In the genomic region with DNA sequence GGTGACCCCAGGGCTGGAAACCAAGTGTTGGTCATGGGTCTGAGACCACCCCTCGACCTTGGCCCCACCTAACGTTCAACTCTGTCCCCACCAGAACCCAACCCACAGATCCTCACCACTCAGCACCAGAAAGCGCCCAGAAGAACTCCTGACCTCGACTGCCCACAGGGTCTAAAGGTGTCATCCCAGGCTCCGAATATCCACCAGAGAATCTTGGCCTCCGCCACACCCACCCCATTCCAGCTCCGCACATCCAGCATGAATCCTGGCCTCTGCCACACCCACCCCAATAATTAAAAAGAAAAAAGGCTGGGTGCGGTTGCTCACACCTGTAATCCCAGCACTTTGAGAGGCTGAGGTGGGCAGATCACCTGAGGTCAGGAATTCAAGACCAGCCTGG, we compare ENCODE assay signal across 2 cellular contexts.
TF ChIP-seq lines count a peak whose summit lies in the region.

No MANE protein-coding gene starts in this region.

TF ChIP-seq in SK-N-SH, 30 proteins besides CTCF, POLR2A, EP300 and RAD21 (continued from another document):
- TF ChIP-seq SIN3A (IDR thresholded peaks at IDR 0.05; ENCODE audit: borderline replicate concordance, low read depth, low read length) (no peak), TEAD4 (IDR thresholded peaks at IDR 0.05; ENCODE audit: borderline replicate concordance, insufficient read depth) (no peak), YY1 (IDR thresholded peaks at IDR 0.05; ENCODE audit: low read depth) (no peak), CHD2 (IDR thresholded peaks at IDR 0.05; ENCODE audit: low read length, partially characterized antibody) (no peak), ELF1 (IDR thresholded peaks at IDR 0.05) (no peak), TAF1 (IDR thresholded peaks at IDR 0.05; ENCODE audit: borderline replicate concordance, low read depth, low read length) (no peak), POLR2AphosphoS5 (IDR thresholded peaks at IDR 0.05; ENCODE audit: low read depth, low read length) (no peak), NRF1 (IDR thresholded peaks at IDR 0.05; ENCODE audit: low read depth, low read length) (no peak), FOXJ3 (CRISPR knock-in tag; IDR thresholded peaks at IDR 0.05) (no peak), EZH2phosphoT487 (IDR thresholded peaks at IDR 0.05; ENCODE audit: borderline replicate concordance, low read depth) (no peak)
- TF ChIP-seq, protein P1, sequence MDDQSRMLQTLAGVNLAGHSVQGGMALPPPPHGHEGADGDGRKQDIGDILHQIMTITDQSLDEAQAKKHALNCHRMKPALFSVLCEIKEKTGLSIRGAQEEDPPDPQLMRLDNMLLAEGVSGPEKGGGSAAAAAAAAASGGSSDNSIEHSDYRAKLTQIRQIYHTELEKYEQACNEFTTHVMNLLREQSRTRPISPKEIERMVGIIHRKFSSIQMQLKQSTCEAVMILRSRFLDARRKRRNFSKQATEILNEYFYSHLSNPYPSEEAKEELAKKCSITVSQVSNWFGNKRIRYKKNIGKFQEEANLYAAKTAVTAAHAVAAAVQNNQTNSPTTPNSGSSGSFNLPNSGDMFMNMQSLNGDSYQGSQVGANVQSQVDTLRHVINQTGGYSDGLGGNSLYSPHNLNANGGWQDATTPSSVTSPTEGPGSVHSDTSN (IDR thresholded peaks at IDR 0.05), result no peak
- TF ChIP-seq, protein P2, sequence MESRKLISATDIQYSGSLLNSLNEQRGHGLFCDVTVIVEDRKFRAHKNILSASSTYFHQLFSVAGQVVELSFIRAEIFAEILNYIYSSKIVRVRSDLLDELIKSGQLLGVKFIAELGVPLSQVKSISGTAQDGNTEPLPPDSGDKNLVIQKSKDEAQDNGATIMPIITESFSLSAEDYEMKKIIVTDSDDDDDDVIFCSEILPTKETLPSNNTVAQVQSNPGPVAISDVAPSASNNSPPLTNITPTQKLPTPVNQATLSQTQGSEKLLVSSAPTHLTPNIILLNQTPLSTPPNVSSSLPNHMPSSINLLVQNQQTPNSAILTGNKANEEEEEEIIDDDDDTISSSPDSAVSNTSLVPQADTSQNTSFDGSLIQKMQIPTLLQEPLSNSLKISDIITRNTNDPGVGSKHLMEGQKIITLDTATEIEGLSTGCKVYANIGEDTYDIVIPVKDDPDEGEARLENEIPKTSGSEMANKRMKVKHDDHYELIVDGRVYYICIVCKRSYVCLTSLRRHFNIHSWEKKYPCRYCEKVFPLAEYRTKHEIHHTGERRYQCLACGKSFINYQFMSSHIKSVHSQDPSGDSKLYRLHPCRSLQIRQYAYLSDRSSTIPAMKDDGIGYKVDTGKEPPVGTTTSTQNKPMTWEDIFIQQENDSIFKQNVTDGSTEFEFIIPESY (IDR thresholded peaks at IDR 0.05; ENCODE audit: borderline replicate concordance, low read depth), result no peak

TF ChIP-seq in SK-N-SH treated with all-trans-retinoic acid at 6 μM for 48 hours, 23 proteins besides CTCF, POLR2A, EP300 and RAD21 (continued from another document):
- TF ChIP-seq ZNF565 (CRISPR knock-in tag; conservative IDR thresholded peaks at IDR 0.05; ENCODE audit: low read depth) (no peak), GLIS3 (CRISPR knock-in tag; IDR thresholded peaks at IDR 0.05) (no peak), ZNF70 (CRISPR knock-in tag; IDR thresholded peaks at IDR 0.05) (no peak), SNAI2 (CRISPR knock-in tag; IDR thresholded peaks at IDR 0.05) (no peak), ESRRG (CRISPR knock-in tag; IDR thresholded peaks at IDR 0.05) (no peak), PPARA (CRISPR knock-in tag; IDR thresholded peaks at IDR 0.05; ENCODE audit: borderline replicate concordance) (no peak), TSHZ2 (CRISPR knock-in tag; IDR thresholded peaks at IDR 0.05) (no peak), OSR1 (CRISPR knock-in tag; IDR thresholded peaks at IDR 0.05) (no peak), CREB5 (CRISPR knock-in tag; IDR thresholded peaks at IDR 0.05; ENCODE audit: low read depth) (no peak), RARB (CRISPR knock-in tag; IDR thresholded peaks at IDR 0.05) (no peak), BACH2 (CRISPR knock-in tag; IDR thresholded peaks at IDR 0.05; ENCODE audit: borderline replicate concordance) (no peak)
- TF ChIP-seq, protein P3, sequence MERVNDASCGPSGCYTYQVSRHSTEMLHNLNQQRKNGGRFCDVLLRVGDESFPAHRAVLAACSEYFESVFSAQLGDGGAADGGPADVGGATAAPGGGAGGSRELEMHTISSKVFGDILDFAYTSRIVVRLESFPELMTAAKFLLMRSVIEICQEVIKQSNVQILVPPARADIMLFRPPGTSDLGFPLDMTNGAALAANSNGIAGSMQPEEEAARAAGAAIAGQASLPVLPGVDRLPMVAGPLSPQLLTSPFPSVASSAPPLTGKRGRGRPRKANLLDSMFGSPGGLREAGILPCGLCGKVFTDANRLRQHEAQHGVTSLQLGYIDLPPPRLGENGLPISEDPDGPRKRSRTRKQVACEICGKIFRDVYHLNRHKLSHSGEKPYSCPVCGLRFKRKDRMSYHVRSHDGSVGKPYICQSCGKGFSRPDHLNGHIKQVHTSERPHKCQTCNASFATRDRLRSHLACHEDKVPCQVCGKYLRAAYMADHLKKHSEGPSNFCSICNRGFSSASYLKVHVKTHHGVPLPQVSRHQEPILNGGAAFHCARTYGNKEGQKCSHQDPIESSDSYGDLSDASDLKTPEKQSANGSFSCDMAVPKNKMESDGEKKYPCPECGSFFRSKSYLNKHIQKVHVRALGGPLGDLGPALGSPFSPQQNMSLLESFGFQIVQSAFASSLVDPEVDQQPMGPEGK (CRISPR knock-in tag; IDR thresholded peaks at IDR 0.05; ENCODE audit: borderline replicate concordance), result no peak
- TF ChIP-seq, protein P4, sequence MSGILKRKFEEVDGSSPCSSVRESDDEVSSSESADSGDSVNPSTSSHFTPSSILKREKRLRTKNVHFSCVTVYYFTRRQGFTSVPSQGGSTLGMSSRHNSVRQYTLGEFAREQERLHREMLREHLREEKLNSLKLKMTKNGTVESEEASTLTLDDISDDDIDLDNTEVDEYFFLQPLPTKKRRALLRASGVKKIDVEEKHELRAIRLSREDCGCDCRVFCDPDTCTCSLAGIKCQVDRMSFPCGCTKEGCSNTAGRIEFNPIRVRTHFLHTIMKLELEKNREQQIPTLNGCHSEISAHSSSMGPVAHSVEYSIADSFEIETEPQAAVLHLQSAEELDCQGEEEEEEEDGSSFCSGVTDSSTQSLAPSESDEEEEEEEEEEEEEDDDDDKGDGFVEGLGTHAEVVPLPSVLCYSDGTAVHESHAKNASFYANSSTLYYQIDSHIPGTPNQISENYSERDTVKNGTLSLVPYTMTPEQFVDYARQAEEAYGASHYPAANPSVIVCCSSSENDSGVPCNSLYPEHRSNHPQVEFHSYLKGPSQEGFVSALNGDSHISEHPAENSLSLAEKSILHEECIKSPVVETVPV (CRISPR knock-in tag; IDR thresholded peaks at IDR 0.05), result no peak
